In genomic region chr1:89719502-89720306, GRCh38 we compare ENCODE assay signal across 8 cellular contexts.
DNase-seq lines count a peak whose midpoint lies in the region; ATAC-seq and TF ChIP-seq lines count a peak whose summit lies in the region.

No MANE protein-coding gene starts in this region.

- peak overlapping the region; percentile 96 for H3K27ac Mint-ChIP-seq in activated B cell treated with CpG ODN at 0.5 μM for 24 hours

- H3K27ac ChIP-seq in GM23248, result peak overlapping the region; percentile 29
- H3K27ac ChIP-seq in MM.1S (ENCODE audit: low read length), result peak overlapping the region; percentile 85

- no peaks in the 10 kb centered on the region for H3K9me2 ChIP-seq in GM23248 (ENCODE audit: insufficient read depth)
- H3K9me2 ChIP-seq in MM.1S (replicated peaks; ENCODE audit: insufficient read depth, low read length), result no peaks in the 10 kb centered on the region

- no peaks in the 10 kb centered on the region for H3K9me3 ChIP-seq in GM23248 (ENCODE audit: low read depth)
- H3K9me3 ChIP-seq in MM.1S (replicated peaks; ENCODE audit: insufficient read depth, low read length), result no peaks in the 10 kb centered on the region
- H3K9me3 ChIP-seq in mucosa of descending colon, result no peaks in the 10 kb centered on the region

- CTCF ChIA-PET in activated B cell treated with CpG ODN at 0.5 μM for 24 hours (lab: Charles Lee), result interaction anchor here (1.2 to 3.4 kb wide), 5 partner anchors 13 to 87 kb away, joined by 3 to 29 read pairs (median 6); partner anchors contain the start of gene LRRC8C

- WGBS in GM23248 (ENCODE audit: low coverage in 1 of 2, low lambda C conversion rate in 2 of 2, missing lambda C conversion rate in 2 of 2), 2 experiments, result 36 to 43% methylated on average over 5 of the region's 5 CpGs

- H3F3A ChIP-seq in GM23248 (ENCODE audit: insufficient read depth) (peaks cover 43% of the 10 kb centered on the region), MM.1S (ENCODE audit: insufficient read depth, low read length) (peaks cover 28% of the 10 kb centered on the region)

- no peaks in the 10 kb centered on the region for H3K27me3 Mint-ChIP-seq in activated B cell treated with CpG ODN at 0.5 μM for 24 hours

- no peaks in the 10 kb centered on the region for H3K9me3 Mint-ChIP-seq in activated B cell treated with CpG ODN at 0.5 μM for 24 hours

- no peaks in the 10 kb centered on the region for H3K79me2 ChIP-seq in GM23248 (ENCODE audit: insufficient read depth)
- H3K79me2 ChIP-seq in MM.1S (ENCODE audit: low read length), result 0 out of 2 replicates have a peak, but pooled peaks cover 6% of the 10 kb centered on the region

- ATAC-seq in activated B cell treated with CpG ODN at 0.5 μM for 24 hours (ENCODE audit: low read depth), result peak; percentile 92
- ATAC-seq in mucosa of descending colon, result peak; percentile 78

- peaks cover 54% of the 10 kb centered on the region for H3K4me1 ChIP-seq in GM23248 (ENCODE audit: insufficient read depth)
- peaks cover 49% of the 10 kb centered on the region for H3K4me1 ChIP-seq in MM.1S (ENCODE audit: low read length)
- H3K4me1 ChIP-seq in mucosa of descending colon (ENCODE audit: low read depth), result peaks cover 7% of the 10 kb centered on the region

- peak overlapping the region; percentile 82 for H3K4me2 ChIP-seq in GM23248 (ENCODE audit: unreplicated experiment)
- peak overlapping the region; percentile 79 for H3K4me2 ChIP-seq in MM.1S (ENCODE audit: low read depth, low read length)

- H3K36me3 ChIP-seq in GM23248 (ENCODE audit: low read depth) (no peaks in the 10 kb centered on the region), MM.1S (replicated peaks; ENCODE audit: insufficient read depth, low read length) (no peaks in the 10 kb centered on the region), mucosa of descending colon (ENCODE audit: low read depth) (no peaks in the 10 kb centered on the region)

- DNase-seq in NCI-H446 treated with DMSO at 0.1 percent for 48 hours (lab: John Stamatoyannopoulos, UW) (peak; percentile 13), NCI-H446 (lab: John Stamatoyannopoulos, UW) (no peak), GM23248 (peak; percentile 43), MM.1S (peak; percentile 85), activated B cell treated with CpG ODN at 0.5 μM for 24 hours (no peak), mucosa of descending colon (no peak), hippocampal formation (lab: John Stamatoyannopoulos, UW) (no peak), cerebellar nuclear complex (lab: John Stamatoyannopoulos, UW) (no peak)

- H4K20me1 ChIP-seq in GM23248 (ENCODE audit: insufficient read depth), result no peaks in the 10 kb centered on the region
- H4K20me1 ChIP-seq in MM.1S (ENCODE audit: insufficient read depth, low read length), result no peaks in the 10 kb centered on the region

- POLR2A ChIA-PET in activated B cell treated with CpG ODN at 0.5 μM for 24 hours (lab: Charles Lee), result interaction anchor here (0.5 to 1.9 kb wide), 11 partner anchors 11 to 661 kb away, joined by 3 to 14 read pairs (median 5); partner anchors contain the start of genes LRRC8B, LRRC8C and LRRC8D

- peak overlapping the region; percentile 72 for H3K4me3 Mint-ChIP-seq in activated B cell treated with CpG ODN at 0.5 μM for 24 hours

- H3K4me1 Mint-ChIP-seq in activated B cell treated with CpG ODN at 0.5 μM for 24 hours, result peaks cover 56% of the 10 kb centered on the region

- H3K27me3 ChIP-seq in GM23248 (replicated peaks; ENCODE audit: insufficient read depth) (no peaks in the 10 kb centered on the region), MM.1S (replicated peaks; ENCODE audit: insufficient read depth, low read length) (no peaks in the 10 kb centered on the region)

- H3K4me3 ChIP-seq in GM23248, result peak overlapping the region; percentile 43
- H3K4me3 ChIP-seq in MM.1S (ENCODE audit: low read length), result peak overlapping the region; percentile 42
- no peak overlapping the region for H3K4me3 ChIP-seq in mucosa of descending colon

- H2AFZ ChIP-seq in GM23248 (peak overlapping the region; percentile 11; the same call in 1 of the 2 replicates), MM.1S (ENCODE audit: low read length) (peak overlapping the region; percentile 42; the same call in 1 of the 2 replicates)

- intact Hi-C loops in activated B cell treated with CpG ODN at 0.5 μM for 24 hours (cut with micrococcal nuclease) (loop anchor here (1.0 to 2.0 kb wide), 6 partner anchors 25 to 195 kb away; partner anchors contain the start of genes LRRC8B and LRRC8D), mucosa of descending colon (cut with DNase I, micrococcal nuclease) (no loop called here)

- H3K9ac ChIP-seq in GM23248 (0 out of 2 replicates have a peak overlapping the region, but pooled peaks have one; percentile 9), MM.1S (ENCODE audit: low read length) (peak overlapping the region; percentile 56)

- peaks cover 2% of the 10 kb centered on the region for H3K36me3 Mint-ChIP-seq in activated B cell treated with CpG ODN at 0.5 μM for 24 hours (ENCODE audit: low read depth)

- in situ Hi-C loops in GM23248 (cut with MboI), result no loop called here

- TF ChIP-seq CTCF in MM.1S (IDR thresholded peaks at IDR 0.05; ENCODE audit: low read length) (peak; percentile 32), activated B cell treated with CpG ODN at 0.5 μM for 24 hours (IDR thresholded peaks at IDR 0.05) (no peak), mucosa of descending colon (IDR thresholded peaks at IDR 0.05) (no peak)

Comparison
In these comparisons a context has a peak if more than half of its experiments do, and no peak if none do; other contexts are left out.
1. DNase-seq: peak in NCI-H446 treated with DMSO at 0.1 percent for 48 hours (single experiment), GM23248 (single experiment) and MM.1S (single experiment); none in NCI-H446 (0 of 2), activated B cell treated with CpG ODN at 0.5 μM for 24 hours (single experiment), mucosa of descending colon (0 of 3), hippocampal formation (0 of 2) and cerebellar nuclear complex (0 of 2).